In genomic region chr17:14303343-14304221, GRCh38 we compare ENCODE assay signal across 9 cellular contexts. TPM values are rescaled to one million over a fixed set of nuclear protein-coding genes. Genes with fewer than 3 reads are reported as not detected.
A peak's percentile ranks its signal among the peaks of the same experiment; 100 is the strongest.
DNase-seq lines count a peak whose midpoint lies in the region; ATAC-seq, FAIRE-seq and TF ChIP-seq lines count a peak whose summit lies in the region.
"Had no signal": no experiment of that assay in that cellular context is flagged by ENCODE, and none has a peak within 500 bp of the region (broad histone marks: within the 10 kb centered on the region; RNA-seq: fewer than 3 reads in every experiment).

No MANE protein-coding gene starts in this region.

- intact Hi-C loops in kidney (cut with DNase I) = no loop called here

- no peaks in the 10 kb centered on the region for H3K9me3 ChIP-seq in kidney (ENCODE audit: control insufficient read depth in 1 of 2, low read length in 2 of 2)

- H3K27me3 Mint-ChIP-seq in activated naive CD8-positive, alpha-beta T cell = peaks cover 4% of the 10 kb centered on the region

- H3K9ac ChIP-seq in kidney (ENCODE audit: low read length in 2 of 2) = peak overlapping the region in 1 of 2 donors; percentile 64

- H3K4me3 Mint-ChIP-seq in activated naive CD8-positive, alpha-beta T cell = peak overlapping the region; percentile 90

- H3K4me1 ChIP-seq in kidney (ENCODE audit: control insufficient read depth in 1 of 2, insufficient read depth in 1 of 2, low read depth in 1 of 2, low read length in 2 of 2) = peaks cover 0 to 10% of the 10 kb centered on the region in 2 donors

- no peak overlapping the region for H3K27ac ChIP-seq in kidney (ENCODE audit: low read depth in 2 of 2, low read length in 2 of 2)
- H3K27ac ChIP-seq: C4-2B had no signal

- H3K4me3 ChIP-seq in kidney (ENCODE audit: low read length in 2 of 2) = peak overlapping the region; percentile 36 to 83

- no peaks in the 10 kb centered on the region for H3K36me3 ChIP-seq in kidney (ENCODE audit: control insufficient read depth in 1 of 2, insufficient read depth in 2 of 2, low read length in 2 of 2)

- no peak for FAIRE-seq in kidney (lab: Jason Lieb, UNC)

- H3K4me1 Mint-ChIP-seq in activated naive CD8-positive, alpha-beta T cell (ENCODE audit: low read depth) = peaks cover 66% of the 10 kb centered on the region

- no peaks in the 10 kb centered on the region for H3K9me3 Mint-ChIP-seq in activated naive CD8-positive, alpha-beta T cell (ENCODE audit: low read depth)

- DNase-seq in activated CD4-positive, CD25-positive, alpha-beta regulatory T cell treated with anti-CD3 and anti-CD28 coated beads, Interleukin-2, amount 50 U/mL, for 72 hours = peak; percentile 56
- DNase-seq in kidney (no peak), SHP77 treated with DMSO at 0.1 percent for 48 hours (lab: John Stamatoyannopoulos, UW) (no peak), cerebellum (ENCODE audit: low spot score) (no peak)
- DNase-seq in stimulated activated naive CD4-positive, alpha-beta T cell treated with Interleukin-2 at 50 U/mL for 16 hours (lab: John Stamatoyannopoulos, UW) = peak; percentile 35

- no peak for TF ChIP-seq CTCF in kidney (IDR thresholded peaks at IDR 0.05; ENCODE audit: borderline replicate concordance, extremely low read depth, insufficient read depth)

- H3K36me3 Mint-ChIP-seq in activated naive CD8-positive, alpha-beta T cell = no peaks in the 10 kb centered on the region

- H3K27ac Mint-ChIP-seq in activated naive CD8-positive, alpha-beta T cell = peak overlapping the region; percentile 84

- no peak for ATAC-seq in activated CD4-positive, CD25-positive, alpha-beta regulatory T cell treated with anti-CD3 and anti-CD28 coated beads, Interleukin-2, amount 50 U/mL, for 24 hours
- no peak for ATAC-seq in esophagus mucosa

RNA-seq across cellular contexts. Expression of gene HS3ST3B1, which starts 2.7 kb away (rescaled TPM):
- total RNA-seq in kidney (5.3 TPM), esophagus mucosa (2.5 TPM), cerebellum (1.4 TPM)
- 4.8 TPM for polyA plus RNA-seq in kidney (ENCODE audit: insufficient read depth, low read depth, low replicate concordance)

Comparison
In these comparisons a context has a peak if more than half of its experiments do, and no peak if none do; other contexts are left out.
1. DNase-seq: peak in activated CD4-positive, CD25-positive, alpha-beta regulatory T cell treated with anti-CD3 and anti-CD28 coated beads, Interleukin-2, amount 50 U/mL, for 72 hours (single experiment) and stimulated activated naive CD4-positive, alpha-beta T cell treated with Interleukin-2 at 50 U/mL for 16 hours (single experiment); none in kidney (single experiment), SHP77 treated with DMSO at 0.1 percent for 48 hours (single experiment) and cerebellum (single experiment).